In the genomic region with DNA sequence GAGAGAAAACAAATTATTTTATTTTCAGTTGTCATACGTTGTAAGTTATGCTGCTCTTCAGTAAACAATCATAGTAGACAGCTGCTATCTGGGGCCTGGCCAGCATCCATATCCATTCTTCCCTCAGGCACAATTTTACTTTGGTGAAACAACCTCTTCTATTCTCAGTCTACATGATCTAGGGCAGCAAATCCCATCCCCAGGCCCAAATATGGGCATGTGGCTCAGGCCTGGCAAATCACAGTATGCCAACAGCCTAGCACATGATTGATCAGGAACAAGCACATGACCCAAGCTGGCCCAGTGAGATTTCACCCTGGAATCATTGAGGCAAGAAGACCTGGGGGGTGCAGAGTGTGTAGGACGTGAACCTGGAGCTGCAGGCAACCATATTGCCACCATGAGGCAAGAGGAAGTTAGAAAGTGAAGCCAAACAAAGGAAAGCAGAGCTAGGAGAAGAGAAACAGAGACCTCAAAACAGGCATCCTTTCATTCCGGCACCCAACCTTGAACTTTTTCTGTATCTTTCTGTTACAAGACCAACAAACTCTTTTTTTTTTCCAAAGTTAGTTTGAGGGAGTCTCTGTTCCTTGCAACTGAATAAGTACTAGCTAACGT, we compare ENCODE assay signal across 12 cellular contexts. TPM values are rescaled to one million over a fixed set of nuclear protein-coding genes. Genes with fewer than 3 reads are reported as not detected.
DNase-seq lines count a peak whose midpoint lies in the region; TF ChIP-seq lines count a peak whose summit lies in the region.
"Had no signal": no experiment of that assay in that cellular context is flagged by ENCODE, and none has a peak within 500 bp of the region (broad histone marks: within the 10 kb centered on the region; RNA-seq: fewer than 3 reads in every experiment).

No MANE protein-coding gene starts in this region.

- intact Hi-C loops in mammary epithelial cell (cut with micrococcal nuclease): loop anchor here (1.0 to 10.0 kb wide), 8 partner anchors 79 to 1312 kb away; partner anchors contain the start of genes LONP2 and NETO2
- intact Hi-C loops in activated T-helper 2 cell treated with anti-CD3 and anti-CD28 coated beads, Interferon-gamma antibody, Interleukin-2, Interleukin-4, amounts not matched to agents 10 μg/mL and 5 μg/mL and 100 μg/mL, durations not matched to agents 14 hours and 24 hours and 36 hours (cut with micrococcal nuclease): loop anchor here (2.0 kb wide), 2 partner anchors 1127 to 1219 kb away; no protein-coding TSS in a partner anchor

- H3K27me3 ChIP-seq in Loucy (ENCODE audit: insufficient read depth, low read length, poor library complexity, severe bottlenecking) (no peaks in the 10 kb centered on the region), mammary epithelial cell (ENCODE audit: insufficient read depth, low read length) (no peaks in the 10 kb centered on the region), mesendoderm (ENCODE audit: insufficient read depth, low read length, poor library complexity) (no peaks in the 10 kb centered on the region)
- H3K27me3 ChIP-seq: gastrocnemius medialis had no signal

- H3K23ac ChIP-seq in mesendoderm (ENCODE audit: low read length): no peak overlapping the region

- H3K4me3 Mint-ChIP-seq in activated T-helper 2 cell treated with anti-CD3 and anti-CD28 coated beads, Interferon-gamma antibody, Interleukin-2, Interleukin-4, amounts not matched to agents 10 μg/mL and 5 μg/mL and 100 μg/mL, durations not matched to agents 14 hours and 24 hours and 36 hours (ENCODE audit: low read depth): no peak overlapping the region
- H3K4me3 Mint-ChIP-seq: activated naive CD8-positive, alpha-beta T cell had no signal

- no peak overlapping the region for H3K4ac ChIP-seq in mesendoderm (ENCODE audit: low read depth, low read length)

- H3K36me3 Mint-ChIP-seq in activated T-helper 2 cell treated with anti-CD3 and anti-CD28 coated beads, Interferon-gamma antibody, Interleukin-2, Interleukin-4, amounts not matched to agents 10 μg/mL and 5 μg/mL and 100 μg/mL, durations not matched to agents 14 hours and 24 hours and 36 hours (ENCODE audit: low read depth): no peaks in the 10 kb centered on the region
- H3K36me3 Mint-ChIP-seq: activated naive CD8-positive, alpha-beta T cell had no signal

- no peak for TF ChIP-seq CTCF in Loucy (conservative IDR thresholded peaks at IDR 0.05; ENCODE audit: low read length)
- TF ChIP-seq CTCF in mammary epithelial cell (conservative IDR thresholded peaks at IDR 0.05 in 1 of 2, IDR thresholded peaks at IDR 0.05 in 1 of 2; ENCODE audit: extremely low read depth in 1 of 2, insufficient read depth in 1 of 2, low read depth in 1 of 2, low read length in 2 of 2): no peak

- H3K36me3 ChIP-seq in Loucy (ENCODE audit: insufficient read depth, low read length) (no peaks in the 10 kb centered on the region), mammary epithelial cell (ENCODE audit: insufficient read depth, low read length) (no peaks in the 10 kb centered on the region), mesendoderm (ENCODE audit: control insufficient read depth, insufficient read depth, low read length) (no peaks in the 10 kb centered on the region)
- H3K36me3 ChIP-seq: gastrocnemius medialis had no signal

- BruUV-seq in mammary epithelial cell (replicated peaks; lab: Mats Ljungman, UMichigan): no TSS peak

- 83% methylated on average over 4 of the region's 4 CpGs for WGBS in mammary epithelial cell (ENCODE audit: low coverage, missing lambda C conversion rate)
- WGBS in mesendoderm (ENCODE audit: extremely low coverage, insufficient coverage, low lambda C conversion rate): no CpG with 5 or more reads among the region's 4 CpGs

- H2BK15ac ChIP-seq in mesendoderm (replicated peaks; ENCODE audit: low read depth): no peak overlapping the region

- no peaks in the 10 kb centered on the region for H3K79me1 ChIP-seq in mesendoderm (ENCODE audit: low read length)

- H3K79me2 ChIP-seq in Loucy (ENCODE audit: insufficient read depth, low read length) (no peaks in the 10 kb centered on the region), mammary epithelial cell (ENCODE audit: insufficient read depth, low read length) (no peaks in the 10 kb centered on the region), mesendoderm (ENCODE audit: control insufficient read depth, insufficient read depth, low read length) (no peaks in the 10 kb centered on the region)

- H4K8ac ChIP-seq in mesendoderm (ENCODE audit: low read depth, low read length): no peak overlapping the region

- H3K4me2 ChIP-seq in Loucy (ENCODE audit: low read depth, low read length, poor library complexity, severe bottlenecking) (no peak overlapping the region), mammary epithelial cell (ENCODE audit: insufficient read depth, low read depth, low read length) (no peak overlapping the region), mesendoderm (ENCODE audit: low read length) (no peak overlapping the region)

- H3K9me3 ChIP-seq in Loucy (ENCODE audit: insufficient read depth, low read depth, low read length): no peaks in the 10 kb centered on the region
- H3K9me3 ChIP-seq in mammary epithelial cell (replicated peaks; ENCODE audit: insufficient read depth, low read length): no peaks in the 10 kb centered on the region
- H3K9me3 ChIP-seq: gastrocnemius medialis had no signal

- no peaks in the 10 kb centered on the region for H3K9me2 ChIP-seq in Loucy (replicated peaks; ENCODE audit: low read depth, low read length)

- DNase-seq in ELF-1 (ENCODE audit: low read depth, low spot score) (peak; percentile 32), mammary epithelial cell (peak; percentile 9), mesendoderm (peak; percentile 46), caudate nucleus (lab: John Stamatoyannopoulos, UW) (no peak), COLO668 (lab: John Stamatoyannopoulos, UW; ENCODE audit: unreplicated experiment) (no peak), DMS114 treated with DMSO at 0.1 percent for 48 hours (lab: John Stamatoyannopoulos, UW; ENCODE audit: unreplicated experiment) (no peak)
- no peak for DNase-seq in activated T-helper 2 cell treated with anti-CD3 and anti-CD28 coated beads, Interferon-gamma antibody, Interleukin-2, Interleukin-4, amounts not matched to agents 10 μg/mL and 5 μg/mL and 100 μg/mL, durations not matched to agents 14 hours and 24 hours and 36 hours (ENCODE audit: low spot score)

- H3K9me3 Mint-ChIP-seq in activated T-helper 2 cell treated with anti-CD3 and anti-CD28 coated beads, Interferon-gamma antibody, Interleukin-2, Interleukin-4, amounts not matched to agents 10 μg/mL and 5 μg/mL and 100 μg/mL, durations not matched to agents 14 hours and 24 hours and 36 hours: no peaks in the 10 kb centered on the region

- no peak overlapping the region for H3K56ac ChIP-seq in mesendoderm (ENCODE audit: low read length)

- in situ Hi-C loops in mammary epithelial cell (cut with MboI; ENCODE audit: low sequenced_read_pairs in 2 of 2): loop anchor here (10.0 kb wide), 4 partner anchors 1011 to 1211 kb away; partner anchors contain the start of gene NETO2 (in 1 of the 2)

- H3K4me3 ChIP-seq in Loucy (ENCODE audit: low read length, poor library complexity, severe bottlenecking): no peak overlapping the region
- H3K4me3 ChIP-seq in mammary epithelial cell (replicated peaks in 1 of 3; ENCODE audit: insufficient read depth in 1 of 3, low read depth in 2 of 3, low read length in 3 of 3): no peak overlapping the region
- H3K4me3 ChIP-seq in mesendoderm (ENCODE audit: low read length): no peak overlapping the region
- H3K4me3 ChIP-seq: coronary artery, gastrocnemius medialis had no signal

- H3K9ac ChIP-seq in Loucy (ENCODE audit: low read depth, low read length, poor library complexity, severe bottlenecking) (no peak overlapping the region), mammary epithelial cell (ENCODE audit: insufficient read depth, low read length) (no peak overlapping the region), mesendoderm (ENCODE audit: low read length) (no peak overlapping the region)

- H2BK120ac ChIP-seq in mesendoderm (ENCODE audit: low read depth, low read length): no peak overlapping the region

- H3F3A ChIP-seq in Loucy (ENCODE audit: low read depth): no peaks in the 10 kb centered on the region

- no peak overlapping the region for H3K27ac Mint-ChIP-seq in activated T-helper 2 cell treated with anti-CD3 and anti-CD28 coated beads, Interferon-gamma antibody, Interleukin-2, Interleukin-4, amounts not matched to agents 10 μg/mL and 5 μg/mL and 100 μg/mL, durations not matched to agents 14 hours and 24 hours and 36 hours
- H3K27ac Mint-ChIP-seq: activated naive CD8-positive, alpha-beta T cell had no signal

- H2AFZ ChIP-seq in Loucy (ENCODE audit: low read length): peak overlapping the region; percentile 40; the same call in 1 of the 2 replicates
- peak overlapping the region; percentile 41 for H2AFZ ChIP-seq in mammary epithelial cell (ENCODE audit: low read depth, low read length)

- dilution Hi-C loops in mammary epithelial cell (cut with HindIII; ENCODE audit: low sequenced_read_pairs): loop anchor here (5.0 kb wide), 2 partner anchors 44 to 1214 kb away; no protein-coding TSS in a partner anchor

- H4K5ac ChIP-seq in mesendoderm (ENCODE audit: low read length): no peak overlapping the region

- CTCF ChIA-PET in mammary epithelial cell (lab: Charles Lee; ENCODE audit: low non-redundant PET): interaction anchor here (1.9 kb wide), 1 partner anchor 457 kb away, joined by 18 read pairs; no protein-coding TSS in a partner anchor

- H3K4me1 ChIP-seq in Loucy (ENCODE audit: insufficient read depth, low read length, poor library complexity, severe bottlenecking) (peaks cover 6% of the 10 kb centered on the region), mammary epithelial cell (ENCODE audit: insufficient read depth, low read length) (no peaks in the 10 kb centered on the region), mesendoderm (ENCODE audit: control insufficient read depth, low read depth, low read length) (no peaks in the 10 kb centered on the region)

- H3K27ac ChIP-seq in mammary epithelial cell (ENCODE audit: insufficient read depth, low read depth, low read length) (no peak overlapping the region), mesendoderm (ENCODE audit: low read depth, low read length) (no peak overlapping the region), caudate nucleus (ENCODE audit: low read depth, low read length) (no peak overlapping the region)
- H3K27ac ChIP-seq: coronary artery had no signal

- H3K18ac ChIP-seq in mesendoderm (ENCODE audit: low read length): no peak overlapping the region

- peaks cover 4% of the 10 kb centered on the region for H3K4me1 Mint-ChIP-seq in activated T-helper 2 cell treated with anti-CD3 and anti-CD28 coated beads, Interferon-gamma antibody, Interleukin-2, Interleukin-4, amounts not matched to agents 10 μg/mL and 5 μg/mL and 100 μg/mL, durations not matched to agents 14 hours and 24 hours and 36 hours (ENCODE audit: low read depth)

- H2AK5ac ChIP-seq in mesendoderm (ENCODE audit: low read length): no peak overlapping the region

- no peak overlapping the region for H2BK5ac ChIP-seq in mesendoderm (ENCODE audit: low read length)

- peaks cover 18% of the 10 kb centered on the region for H3K27me3 Mint-ChIP-seq in activated T-helper 2 cell treated with anti-CD3 and anti-CD28 coated beads, Interferon-gamma antibody, Interleukin-2, Interleukin-4, amounts not matched to agents 10 μg/mL and 5 μg/mL and 100 μg/mL, durations not matched to agents 14 hours and 24 hours and 36 hours (ENCODE audit: low read depth)

- H4K20me1 ChIP-seq in Loucy (ENCODE audit: insufficient read depth, low read length, poor library complexity, severe bottlenecking) (no peaks in the 10 kb centered on the region), mammary epithelial cell (ENCODE audit: insufficient read depth, low read length) (no peaks in the 10 kb centered on the region)

RNA-seq across cellular contexts. Expression of gene ABCC12, which starts 10.3 kb away (rescaled TPM):
- total RNA-seq in mammary epithelial cell: not detected
- polyA plus RNA-seq in mammary epithelial cell: not detected
- not detected for polyA minus RNA-seq in mammary epithelial cell
- 0.01 TPM for polyA plus RNA-seq in mesendoderm (2013, experiment 1 of 2)
- polyA plus RNA-seq in mesendoderm (2013, experiment 2 of 2): 0.04 TPM
- total RNA-seq in activated T-helper 2 cell treated with anti-CD3 and anti-CD28 coated beads, Interferon-gamma antibody, Interleukin-2, Interleukin-4, amounts not matched to agents 10 μg/mL and 5 μg/mL and 100 μg/mL, durations not matched to agents 14 hours and 24 hours and 36 hours: not detected in 2 replicates
- total RNA-seq: kidney epithelial cell had no signal

Comparison
In these comparisons a context has a peak if more than half of its experiments do, and no peak if none do; other contexts are left out.
1. DNase-seq: peak in ELF-1 (single experiment), mammary epithelial cell (single experiment) and mesendoderm (single experiment); none in caudate nucleus (0 of 61), COLO668 (single experiment), DMS114 treated with DMSO at 0.1 percent for 48 hours (single experiment) and activated T-helper 2 cell treated with anti-CD3 and anti-CD28 coated beads, Interferon-gamma antibody, Interleukin-2, Interleukin-4, amounts not matched to agents 10 μg/mL and 5 μg/mL and 100 μg/mL, durations not matched to agents 14 hours and 24 hours and 36 hours (single experiment).